Comparison of ENCODE assay signal across 9 cellular contexts in genomic region chr15:85047271-85047948, GRCh38.
A peak's percentile ranks its signal among the peaks of the same experiment; 100 is the strongest.
DNase-seq lines count a peak whose midpoint lies in the region; ATAC-seq and TF ChIP-seq lines count a peak whose summit lies in the region.
"Had no signal": no experiment of that assay in that cellular context is flagged by ENCODE, and none has a peak within 500 bp of the region (broad histone marks: within the 10 kb centered on the region; RNA-seq: fewer than 3 reads in every experiment).

No MANE protein-coding gene starts in this region.

- peaks cover 0 to 4% of the 10 kb centered on the region in 2 donors for H3K36me3 Mint-ChIP-seq in CD4-positive, alpha-beta memory T cell

- peaks cover 19 to 58% (median 31%) of the 10 kb centered on the region in 4 donors for H3K4me1 Mint-ChIP-seq in CD4-positive, alpha-beta memory T cell

- no peak overlapping the region for H3K4me3 ChIP-seq in CD4-positive, alpha-beta memory T cell (ENCODE audit: low read length in 2 of 2)
- H3K4me3 ChIP-seq in left lung (no peak overlapping the region), aorta (ENCODE audit: low read length in 2 of 2) (no peak overlapping the region)
- H3K4me3 ChIP-seq: uterus had no signal

- H3K4me1 ChIP-seq in CD4-positive, alpha-beta memory T cell (ENCODE audit: insufficient read depth, low read length): peaks cover 12% of the 10 kb centered on the region
- peaks cover 13 to 26% of the 10 kb centered on the region in 2 donors for H3K4me1 ChIP-seq in left lung
- no peaks in the 10 kb centered on the region for H3K4me1 ChIP-seq in aorta (ENCODE audit: control insufficient read depth in 1 of 2, insufficient read depth in 2 of 2, low read length in 2 of 2)
- H3K4me1 ChIP-seq: uterus had no signal

- intact Hi-C loops in CD4-positive, alpha-beta memory T cell (cut with micrococcal nuclease): no loop called here
- intact Hi-C loops in left lung (cut with DNase I): loop anchor here in 1 of 2 donors (10.0 kb wide), 1 partner anchor 93 kb away; no protein-coding TSS in a partner anchor
- intact Hi-C loops in aorta (cut with DNase I): loop anchor here (5.0 to 10.0 kb wide), 3 partner anchors 63 to 460 kb away; partner anchors contain the start of gene PDE8A (in 1 of the 2)

- no peak overlapping the region for H3K27ac ChIP-seq in CD4-positive, alpha-beta memory T cell (ENCODE audit: low read depth, low read length)
- peak overlapping the region in 1 of 2 donors; percentile 40 for H3K27ac ChIP-seq in left lung
- H3K27ac ChIP-seq in aorta (ENCODE audit: low read depth in 1 of 2, low read length in 2 of 2): no peak overlapping the region

- H3K9me3 Mint-ChIP-seq in CD4-positive, alpha-beta memory T cell: peaks cover 0 to 5% (median 0%) of the 10 kb centered on the region in 8 donors

- peak; percentile 83 for ATAC-seq in left lung
- peak; percentile 22 for ATAC-seq in aorta (ENCODE audit: low FRiP score)
- no peak for ATAC-seq in HG02588 (IDR thresholded peaks at IDR 0.05; ENCODE audit: unreplicated experiment)
- no peak for ATAC-seq in GM18907 (IDR thresholded peaks at IDR 0.05; ENCODE audit: unreplicated experiment)

- H3K27me3 Mint-ChIP-seq in CD4-positive, alpha-beta memory T cell: no peaks in the 10 kb centered on the region

- POLR2A ChIA-PET in CD4-positive, alpha-beta memory T cell (lab: Charles Lee; ENCODE audit: partially characterized antibody): interaction anchor here (1.4 kb wide), 1 partner anchor 16 kb away, joined by 3 read pairs; no protein-coding TSS in a partner anchor

- WGBS in aorta, 2 donors: 57 to 63% methylated on average over 7 of the region's 7 CpGs

- H3K4me3 Mint-ChIP-seq in CD4-positive, alpha-beta memory T cell: peak overlapping the region in 1 of 8 donors; percentile 53

- peak in 4 of 5 donors; percentile 6 to 43 (median 30) for DNase-seq in CD4-positive, alpha-beta memory T cell
- peak; percentile 77 for DNase-seq in HT-29 (ENCODE audit: low spot score)
- peak; percentile 72 for DNase-seq in amniotic stem cell (lab: John Stamatoyannopoulos, UW)
- peak in 1 of 2 donors; percentile 44 for DNase-seq in left lung
- DNase-seq in aorta: no peak
- no peak for DNase-seq in OCI-M2 (lab: John Stamatoyannopoulos, UW; ENCODE audit: unreplicated experiment)

- CTCF ChIA-PET in CD4-positive, alpha-beta memory T cell (lab: Charles Lee; ENCODE audit: partially characterized antibody): interaction anchor here (1.0 to 2.2 kb wide), 5 partner anchors 37 to 119 kb away, joined by 3 to 8 read pairs (median 4); partner anchors contain the start of gene PDE8A

- H3K27me3 ChIP-seq in CD4-positive, alpha-beta memory T cell (ENCODE audit: insufficient read depth, low read length): no peaks in the 10 kb centered on the region
- H3K27me3 ChIP-seq in left lung (no peaks in the 10 kb centered on the region), aorta (ENCODE audit: control insufficient read depth in 1 of 2, insufficient read depth in 2 of 2, low read length in 1 of 2) (no peaks in the 10 kb centered on the region)
- H3K27me3 ChIP-seq: uterus had no signal

- peak overlapping the region in 5 of 7 donors; percentile 45 to 85 (median 81) for H3K27ac Mint-ChIP-seq in CD4-positive, alpha-beta memory T cell

- TF ChIP-seq CTCF in left lung (IDR thresholded peaks at IDR 0.05): no peak

- H3K9me3 ChIP-seq in CD4-positive, alpha-beta memory T cell (ENCODE audit: control insufficient read depth in 1 of 2, low read length in 2 of 2): no peaks in the 10 kb centered on the region
- H3K9me3 ChIP-seq in left lung: no peaks in the 10 kb centered on the region
- no peaks in the 10 kb centered on the region for H3K9me3 ChIP-seq in aorta (ENCODE audit: control insufficient read depth, low read length)
- H3K9me3 ChIP-seq: uterus had no signal

- no peaks in the 10 kb centered on the region for H3K36me3 ChIP-seq in CD4-positive, alpha-beta memory T cell (ENCODE audit: insufficient read depth, low read length)
- H3K36me3 ChIP-seq in left lung (no peaks in the 10 kb centered on the region), aorta (ENCODE audit: control insufficient read depth in 1 of 2, insufficient read depth in 2 of 2, low read length in 1 of 2) (no peaks in the 10 kb centered on the region)
- H3K36me3 ChIP-seq: uterus had no signal

Comparison
In these comparisons a context has a peak if more than half of its experiments do, and no peak if none do; other contexts are left out.
1. DNase-seq: peak in CD4-positive, alpha-beta memory T cell (4 of 5), HT-29 (single experiment) and amniotic stem cell (single experiment); none in aorta (0 of 2) and OCI-M2 (single experiment).
2. ATAC-seq: peak in left lung (single experiment) and aorta (single experiment); none in HG02588 (single experiment) and GM18907 (single experiment).